ENCODE assay signal across 4 cellular contexts in genomic region chr9:88114283-88114967, GRCh38. TPM values are rescaled to one million over a fixed set of nuclear protein-coding genes. Genes with fewer than 3 reads are reported as not detected.
"Had no signal": no experiment of that assay in that cellular context is flagged by ENCODE, and none has a peak within 500 bp of the region (broad histone marks: within the 10 kb centered on the region; RNA-seq: fewer than 3 reads in every experiment).

No MANE protein-coding gene starts in this region.

RNA-seq across cellular contexts. Expression of gene SPATA31C2, which starts 23.9 kb away (rescaled TPM):
- total RNA-seq: GM23248, H4, HT-29, IMR-90 had no signal
- polyA plus RNA-seq: GM23248 had no signal
